In the genomic region with DNA sequence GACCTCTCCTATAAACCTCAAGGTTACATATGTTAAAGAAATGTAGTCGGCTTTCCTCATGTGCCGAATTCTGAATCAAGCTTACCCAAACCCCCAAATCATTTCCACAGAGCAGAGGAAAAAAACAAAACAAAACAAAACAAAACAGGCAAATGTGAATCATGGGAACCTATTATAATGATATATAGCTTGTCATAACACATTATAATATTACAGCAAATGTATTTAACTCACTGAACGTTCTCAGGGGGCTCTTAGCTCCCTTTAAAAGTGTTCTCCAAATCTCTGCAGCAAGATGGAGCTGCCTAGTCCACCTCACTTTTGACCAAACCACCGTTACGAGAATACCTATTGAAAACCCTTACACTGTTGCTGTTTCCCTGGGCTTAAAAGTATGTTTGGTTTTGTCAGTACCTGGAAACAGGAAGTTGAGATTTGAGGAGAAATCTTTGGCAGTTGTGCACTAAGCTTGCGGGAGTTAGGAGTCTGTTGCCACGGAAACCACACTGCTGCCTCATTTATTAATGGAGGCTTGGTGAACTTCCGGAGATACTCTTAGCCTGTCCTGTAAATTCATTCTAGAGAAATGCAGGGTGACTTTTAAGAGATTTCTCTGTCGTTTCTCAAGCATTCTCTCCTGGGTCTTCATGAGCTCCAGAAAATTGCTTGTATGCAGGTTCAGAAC, we compare ENCODE assay signal across 8 cellular contexts.
DNase-seq lines count a peak whose midpoint lies in the region; ATAC-seq and TF ChIP-seq lines count a peak whose summit lies in the region.

No MANE protein-coding gene starts in this region.

- H3K4me1 ChIP-seq in colonic mucosa = peaks cover 17% of the 10 kb centered on the region

- TF ChIP-seq CTCF in MCF 10A (IDR thresholded peaks at IDR 0.05; ENCODE audit: unreplicated experiment) = no peak
- no peak for TF ChIP-seq CTCF in nephron progenitor cell (IDR thresholded peaks at IDR 0.05)
- no peak for TF ChIP-seq CTCF in colonic mucosa (IDR thresholded peaks at IDR 0.05)

- no peak for ATAC-seq in HG03097 (IDR thresholded peaks at IDR 0.05; ENCODE audit: low FRiP score, unreplicated experiment)

- no peak overlapping the region for H3K9ac ChIP-seq in colonic mucosa (ENCODE audit: low read depth in 2 of 2, low read length in 2 of 2)

- H3K4me3 Mint-ChIP-seq in MCF 10A (ENCODE audit: unreplicated experiment) = no peak overlapping the region
- H3K4me3 Mint-ChIP-seq in nephron progenitor cell = no peak overlapping the region
- H3K4me3 Mint-ChIP-seq in activated naive CD4-positive, alpha-beta T cell treated with anti-CD3 and anti-CD28 coated beads, Interleukin-2, amount 10 ng/mL, durations not matched to agents 7 days and 5 days = no peak overlapping the region
- H3K4me3 Mint-ChIP-seq in activated T-helper 2 cell treated with anti-CD3 and anti-CD28 coated beads, Interferon-gamma antibody, Interleukin-2, Interleukin-4, amounts not matched to agents 10 μg/mL and 5 μg/mL and 100 μg/mL, durations not matched to agents 14 hours and 24 hours and 36 hours (ENCODE audit: low read depth) = no peak overlapping the region

- H3K4me3 ChIP-seq in colonic mucosa = no peak overlapping the region

- H3K27ac ChIP-seq in colonic mucosa = no peak overlapping the region

- H3K9me3 ChIP-seq in colonic mucosa = no peaks in the 10 kb centered on the region

- H3K9me3 Mint-ChIP-seq in MCF 10A (ENCODE audit: unreplicated experiment) (no peaks in the 10 kb centered on the region), nephron progenitor cell (peaks cover 5% of the 10 kb centered on the region)
- H3K9me3 Mint-ChIP-seq in activated naive CD4-positive, alpha-beta T cell treated with anti-CD3 and anti-CD28 coated beads, Interleukin-2, amount 10 ng/mL, durations not matched to agents 7 days and 5 days = no peaks in the 10 kb centered on the region
- no peaks in the 10 kb centered on the region for H3K9me3 Mint-ChIP-seq in activated T-helper 2 cell treated with anti-CD3 and anti-CD28 coated beads, Interferon-gamma antibody, Interleukin-2, Interleukin-4, amounts not matched to agents 10 μg/mL and 5 μg/mL and 100 μg/mL, durations not matched to agents 14 hours and 24 hours and 36 hours

- peaks cover 7% of the 10 kb centered on the region for H3K36me3 Mint-ChIP-seq in MCF 10A (ENCODE audit: insufficient read depth, unreplicated experiment)
- peaks cover 5% of the 10 kb centered on the region for H3K36me3 Mint-ChIP-seq in nephron progenitor cell (ENCODE audit: low read depth)
- no peaks in the 10 kb centered on the region for H3K36me3 Mint-ChIP-seq in activated naive CD4-positive, alpha-beta T cell treated with anti-CD3 and anti-CD28 coated beads, Interleukin-2, amount 10 ng/mL, durations not matched to agents 7 days and 5 days
- no peaks in the 10 kb centered on the region for H3K36me3 Mint-ChIP-seq in activated T-helper 2 cell treated with anti-CD3 and anti-CD28 coated beads, Interferon-gamma antibody, Interleukin-2, Interleukin-4, amounts not matched to agents 10 μg/mL and 5 μg/mL and 100 μg/mL, durations not matched to agents 14 hours and 24 hours and 36 hours (ENCODE audit: low read depth)

- intact Hi-C loops in MCF 10A (cut with micrococcal nuclease) (no loop called here), colonic mucosa (cut with DNase I) (no loop called here)
- intact Hi-C loops in activated T-helper 2 cell treated with anti-CD3 and anti-CD28 coated beads, Interferon-gamma antibody, Interleukin-2, Interleukin-4, amounts not matched to agents 10 μg/mL and 5 μg/mL and 100 μg/mL, durations not matched to agents 14 hours and 24 hours and 36 hours (cut with micrococcal nuclease) = no loop called here

- DNase-seq in GM04504 (ENCODE audit: low read depth) = peak; percentile 62
- DNase-seq in NCI-H2029 (lab: John Stamatoyannopoulos, UW) = peak; percentile 69
- DNase-seq in MCF 10A (ENCODE audit: unreplicated experiment) = peak; percentile 62
- DNase-seq in nephron progenitor cell = peak; percentile 43
- no peak for DNase-seq in activated naive CD4-positive, alpha-beta T cell treated with anti-CD3 and anti-CD28 coated beads, Interleukin-2, amount 10 ng/mL, durations not matched to agents 7 days and 5 days
- DNase-seq in activated T-helper 2 cell treated with anti-CD3 and anti-CD28 coated beads, Interferon-gamma antibody, Interleukin-2, Interleukin-4, amounts not matched to agents 10 μg/mL and 5 μg/mL and 100 μg/mL, durations not matched to agents 14 hours and 24 hours and 36 hours (ENCODE audit: low spot score) = no peak
- DNase-seq in colonic mucosa = no peak

- CTCF ChIA-PET in MCF 10A (lab: Yijun Ruan, JAX) = interaction anchor here (0.6 to 2.1 kb wide), 11 partner anchors 10 to 512 kb away, joined by 3 to 11 read pairs (median 4); no protein-coding TSS in a partner anchor
- CTCF ChIA-PET in activated naive CD4-positive, alpha-beta T cell treated with anti-CD3 and anti-CD28 coated beads, Interleukin-2, amount 10 ng/mL, durations not matched to agents 7 days and 5 days (lab: Charles Lee) = interaction anchor here (1.1 to 2.2 kb wide), 4 partner anchors 10 to 47 kb away, joined by 3 to 6 read pairs (median 4); no protein-coding TSS in a partner anchor

- H3K27me3 ChIP-seq in colonic mucosa = no peaks in the 10 kb centered on the region

- no TSS peak for BruUV-seq in MCF 10A (replicated peaks; lab: Mats Ljungman, UMichigan)

- H3K27ac Mint-ChIP-seq in MCF 10A (ENCODE audit: low read depth, unreplicated experiment) = peak overlapping the region; percentile 83
- H3K27ac Mint-ChIP-seq in nephron progenitor cell = peak overlapping the region; percentile 16
- no peak overlapping the region for H3K27ac Mint-ChIP-seq in activated naive CD4-positive, alpha-beta T cell treated with anti-CD3 and anti-CD28 coated beads, Interleukin-2, amount 10 ng/mL, durations not matched to agents 7 days and 5 days
- no peak overlapping the region for H3K27ac Mint-ChIP-seq in activated T-helper 2 cell treated with anti-CD3 and anti-CD28 coated beads, Interferon-gamma antibody, Interleukin-2, Interleukin-4, amounts not matched to agents 10 μg/mL and 5 μg/mL and 100 μg/mL, durations not matched to agents 14 hours and 24 hours and 36 hours

- no peaks in the 10 kb centered on the region for H3K27me3 Mint-ChIP-seq in MCF 10A (ENCODE audit: insufficient read depth, unreplicated experiment)
- H3K27me3 Mint-ChIP-seq in nephron progenitor cell (ENCODE audit: low read depth, poor library complexity) = peaks cover 6% of the 10 kb centered on the region
- peaks cover 21% of the 10 kb centered on the region for H3K27me3 Mint-ChIP-seq in activated naive CD4-positive, alpha-beta T cell treated with anti-CD3 and anti-CD28 coated beads, Interleukin-2, amount 10 ng/mL, durations not matched to agents 7 days and 5 days
- peaks cover 6% of the 10 kb centered on the region for H3K27me3 Mint-ChIP-seq in activated T-helper 2 cell treated with anti-CD3 and anti-CD28 coated beads, Interferon-gamma antibody, Interleukin-2, Interleukin-4, amounts not matched to agents 10 μg/mL and 5 μg/mL and 100 μg/mL, durations not matched to agents 14 hours and 24 hours and 36 hours (ENCODE audit: low read depth)

- POLR2A ChIA-PET in MCF 10A (lab: Yijun Ruan, JAX) = interaction anchor here (0.6 to 5.5 kb wide), 18 partner anchors 10 to 163 kb away, joined by 3 to 49 read pairs (median 4); no protein-coding TSS in a partner anchor

- no peaks in the 10 kb centered on the region for H3K36me3 ChIP-seq in colonic mucosa

- H3K4me1 Mint-ChIP-seq in MCF 10A (ENCODE audit: insufficient read depth, unreplicated experiment) = peaks cover 47% of the 10 kb centered on the region
- H3K4me1 Mint-ChIP-seq in nephron progenitor cell = peaks cover 78% of the 10 kb centered on the region
- peaks cover 10% of the 10 kb centered on the region for H3K4me1 Mint-ChIP-seq in activated naive CD4-positive, alpha-beta T cell treated with anti-CD3 and anti-CD28 coated beads, Interleukin-2, amount 10 ng/mL, durations not matched to agents 7 days and 5 days
- H3K4me1 Mint-ChIP-seq in activated T-helper 2 cell treated with anti-CD3 and anti-CD28 coated beads, Interferon-gamma antibody, Interleukin-2, Interleukin-4, amounts not matched to agents 10 μg/mL and 5 μg/mL and 100 μg/mL, durations not matched to agents 14 hours and 24 hours and 36 hours (ENCODE audit: low read depth) = peaks cover 10% of the 10 kb centered on the region

Comparison
In these comparisons a context has a peak if more than half of its experiments do, and no peak if none do; other contexts are left out.
1. DNase-seq: peak in GM04504 (single experiment), NCI-H2029 (single experiment), MCF 10A (single experiment) and nephron progenitor cell (single experiment); none in activated naive CD4-positive, alpha-beta T cell treated with anti-CD3 and anti-CD28 coated beads, Interleukin-2, amount 10 ng/mL, durations not matched to agents 7 days and 5 days (single experiment), activated T-helper 2 cell treated with anti-CD3 and anti-CD28 coated beads, Interferon-gamma antibody, Interleukin-2, Interleukin-4, amounts not matched to agents 10 μg/mL and 5 μg/mL and 100 μg/mL, durations not matched to agents 14 hours and 24 hours and 36 hours (single experiment) and colonic mucosa (single experiment).
2. H3K27ac Mint-ChIP-seq: peak in MCF 10A (single experiment) and nephron progenitor cell (single experiment); none in activated naive CD4-positive, alpha-beta T cell treated with anti-CD3 and anti-CD28 coated beads, Interleukin-2, amount 10 ng/mL, durations not matched to agents 7 days and 5 days (single experiment) and activated T-helper 2 cell treated with anti-CD3 and anti-CD28 coated beads, Interferon-gamma antibody, Interleukin-2, Interleukin-4, amounts not matched to agents 10 μg/mL and 5 μg/mL and 100 μg/mL, durations not matched to agents 14 hours and 24 hours and 36 hours (single experiment).